In genomic region chr11:86535773-86536172, GRCh38 we compare ENCODE assay signal across 25 cellular contexts.
DNase-seq lines count a peak whose midpoint lies in the region; ATAC-seq, FAIRE-seq and TF ChIP-seq lines count a peak whose summit lies in the region.
"Had no signal": no experiment of that assay in that cellular context is flagged by ENCODE, and none has a peak within 500 bp of the region (broad histone marks: within the 10 kb centered on the region; RNA-seq: fewer than 3 reads in every experiment).

No MANE protein-coding gene starts in this region.

- in situ Hi-C loops in HepG2 (cut with HindIII; ENCODE audit: extremely low pct_ligation_motif_present, low pct_unique_long_range_greater_than_20kb), result no loop called here
- in situ Hi-C loops in K562 (cut with MboI), result no loop called here

- intact Hi-C loops in HepG2 (cut with micrococcal nuclease; ENCODE audit: unreplicated experiment) (no loop called here), right lobe of liver (cut with DNase I) (no loop called here), K562 (cut with micrococcal nuclease) (no loop called here)
- intact Hi-C loops in activated naive CD4-positive, alpha-beta T cell treated with anti-CD3 and anti-CD28 coated beads for 36 hours (cut with micrococcal nuclease), result no loop called here
- intact Hi-C loops in activated T-helper 1 cell treated with anti-CD3 and anti-CD28 coated beads, Interleukin-12 subunit alpha, Interleukin-12 subunit beta, Interleukin-2, Interleukin-4 antibody, amounts not matched to agents 30 ng/mL and 10 ng/mL and 1 ng/mL, durations not matched to agents 14 hours and 24 hours and 36 hours (cut with micrococcal nuclease), result no loop called here

- no peak overlapping the region for H3K9ac ChIP-seq in HepG2 (ENCODE audit: insufficient read depth, low read depth, low read length)
- no peak overlapping the region for H3K9ac ChIP-seq in K562 (ENCODE audit: insufficient read depth in 1 of 2, low read depth in 2 of 2, low read length in 2 of 2)
- H3K9ac ChIP-seq: BLaER1 had no signal

- no peaks in the 10 kb centered on the region for H3K4me1 ChIP-seq in HepG2 (ENCODE audit: insufficient read depth, low read length)
- H3K4me1 ChIP-seq in right lobe of liver, result no peaks in the 10 kb centered on the region
- H3K4me1 ChIP-seq in K562 (replicated peaks in 1 of 2; ENCODE audit: control insufficient read depth in 2 of 2, insufficient read depth in 2 of 2, low read length in 2 of 2), result no peaks in the 10 kb centered on the region
- H3K4me1 ChIP-seq: BE2C, BLaER1 had no signal

- no peak overlapping the region for H3K27ac Mint-ChIP-seq in activated naive CD4-positive, alpha-beta T cell treated with anti-CD3 and anti-CD28 coated beads for 36 hours
- no peak overlapping the region for H3K27ac Mint-ChIP-seq in activated T-helper 1 cell treated with anti-CD3 and anti-CD28 coated beads, Interleukin-12 subunit alpha, Interleukin-12 subunit beta, Interleukin-2, Interleukin-4 antibody, amounts not matched to agents 30 ng/mL and 10 ng/mL and 1 ng/mL, durations not matched to agents 14 hours and 24 hours and 36 hours
- H3K27ac Mint-ChIP-seq: CD14-positive monocyte; CD4-positive, alpha-beta memory T cell; CD4-positive, CD25-positive, alpha-beta regulatory T cell had no signal

- H3K4me2 ChIP-seq in HepG2 (ENCODE audit: low read depth, low read length) (no peak overlapping the region), K562 (ENCODE audit: insufficient read depth, low read length) (no peak overlapping the region)
- H3K4me2 ChIP-seq: BLaER1 had no signal

- POLR2A ChIA-PET in HepG2 (lab: Yijun Ruan, JAX) (no interaction called here), K562 (lab: Yijun Ruan, JAX) (no interaction called here)

- BruUV-seq in HepG2 (replicated peaks; lab: Mats Ljungman, UMichigan) (no TSS peak), K562 (replicated peaks; lab: Mats Ljungman, UMichigan) (no TSS peak)

- H3K79me2 ChIP-seq in HepG2 (ENCODE audit: insufficient read depth, low read length) (no peaks in the 10 kb centered on the region), K562 (ENCODE audit: control insufficient read depth, insufficient read depth, low read length) (no peaks in the 10 kb centered on the region)

- no peak for TF ChIP-seq POLR2A in HepG2 (IDR thresholded peaks at IDR 0.05; ENCODE audit: insufficient read depth in 1 of 2, low read depth in 2 of 2, low read length in 2 of 2)
- TF ChIP-seq POLR2A in right lobe of liver (IDR thresholded peaks at IDR 0.05), result no peak
- TF ChIP-seq POLR2A in K562 (conservative IDR thresholded peaks at IDR 0.05), result no peak

- H3K9me3 Mint-ChIP-seq in activated naive CD4-positive, alpha-beta T cell treated with anti-CD3 and anti-CD28 coated beads for 36 hours, result peaks cover 2% of the 10 kb centered on the region
- H3K9me3 Mint-ChIP-seq in activated T-helper 1 cell treated with anti-CD3 and anti-CD28 coated beads, Interleukin-12 subunit alpha, Interleukin-12 subunit beta, Interleukin-2, Interleukin-4 antibody, amounts not matched to agents 30 ng/mL and 10 ng/mL and 1 ng/mL, durations not matched to agents 14 hours and 24 hours and 36 hours, result peaks cover 9% of the 10 kb centered on the region

- TF ChIP-seq EP300 in HepG2 (IDR thresholded peaks at IDR 0.05; ENCODE audit: low read depth in 2 of 2, low read length in 2 of 2) (no peak), HepG2 (CRISPR knock-in tag; IDR thresholded peaks at IDR 0.05; ENCODE audit: borderline replicate concordance) (no peak), K562 (IDR thresholded peaks at IDR 0.05; ENCODE audit: low read length) (no peak)

- H3K9me1 ChIP-seq in K562 (ENCODE audit: control insufficient read depth, insufficient read depth, low read length), result no peaks in the 10 kb centered on the region

- no peak overlapping the region for H3K4me3 Mint-ChIP-seq in activated naive CD4-positive, alpha-beta T cell treated with anti-CD3 and anti-CD28 coated beads for 36 hours
- no peak overlapping the region for H3K4me3 Mint-ChIP-seq in activated T-helper 1 cell treated with anti-CD3 and anti-CD28 coated beads, Interleukin-12 subunit alpha, Interleukin-12 subunit beta, Interleukin-2, Interleukin-4 antibody, amounts not matched to agents 30 ng/mL and 10 ng/mL and 1 ng/mL, durations not matched to agents 14 hours and 24 hours and 36 hours
- H3K4me3 Mint-ChIP-seq: CD14-positive monocyte; CD4-positive, alpha-beta memory T cell; CD4-positive, CD25-positive, alpha-beta regulatory T cell; CD8-positive, alpha-beta memory T cell had no signal

- H3K4me3 ChIP-seq in HepG2 (replicated peaks in 1 of 3; ENCODE audit: insufficient read depth in 1 of 3, low read depth in 2 of 3, low read length in 3 of 3) (no peak overlapping the region), right lobe of liver (no peak overlapping the region), K562 (no peak overlapping the region)
- H3K4me3 ChIP-seq: BLaER1, GM12878 had no signal

- H3K36me3 ChIP-seq in HepG2 (replicated peaks in 1 of 2; ENCODE audit: control insufficient read depth in 1 of 2, insufficient read depth in 2 of 2, low read length in 2 of 2) (no peaks in the 10 kb centered on the region), right lobe of liver (no peaks in the 10 kb centered on the region), K562 (ENCODE audit: control insufficient read depth, insufficient read depth, low read length) (no peaks in the 10 kb centered on the region)
- H3K36me3 ChIP-seq: BE2C, BLaER1 had no signal

- H3K27me3 ChIP-seq in HepG2 (ENCODE audit: control insufficient read depth in 1 of 2, insufficient read depth in 2 of 2, low read length in 2 of 2) (no peaks in the 10 kb centered on the region), right lobe of liver (no peaks in the 10 kb centered on the region), K562 (ENCODE audit: control insufficient read depth in 2 of 2, insufficient read depth in 2 of 2, low read length in 2 of 2) (peaks cover 0 to 3% of the 10 kb centered on the region in 2 experiments; a peak in 2 of 5 replicates)
- H3K27me3 ChIP-seq: BE2C, BLaER1 had no signal

- no peaks in the 10 kb centered on the region for H4K20me1 ChIP-seq in HepG2 (ENCODE audit: insufficient read depth, low read length)
- no peaks in the 10 kb centered on the region for H4K20me1 ChIP-seq in K562 (replicated peaks; ENCODE audit: control insufficient read depth, insufficient read depth, low read length)
- H4K20me1 ChIP-seq: BLaER1 had no signal

- CTCF ChIA-PET in HepG2 (lab: Yijun Ruan, JAX; ENCODE audit: low intra/inter-chr PET ratio, low total read pairs) (no interaction called here), K562 (lab: Yijun Ruan, JAX; ENCODE audit: low intra/inter-chr PET ratio) (no interaction called here)
- CTCF ChIA-PET in activated naive CD4-positive, alpha-beta T cell treated with anti-CD3 and anti-CD28 coated beads for 36 hours (lab: Charles Lee), result interaction anchor here (1.4 kb wide), 1 partner anchor 72 kb away, joined by 5 read pairs; no protein-coding TSS in a partner anchor

- TF ChIP-seq CTCF in HepG2 (CRISPR knock-in tag; IDR thresholded peaks at IDR 0.05) (no peak), right lobe of liver (IDR thresholded peaks at IDR 0.05) (no peak), K562 (IDR thresholded peaks at IDR 0.05 in 2 of 3, conservative IDR thresholded peaks at IDR 0.05 in 1 of 3; ENCODE audit: insufficient read depth in 2 of 3, low read depth in 1 of 3, low read length in 3 of 3) (no peak)

- ATAC-seq in HepG2, result no peak
- no peak for ATAC-seq in right lobe of liver
- ATAC-seq in K562, result no peak
- ATAC-seq: GM12878 had no signal

- H3K27me3 Mint-ChIP-seq in activated naive CD4-positive, alpha-beta T cell treated with anti-CD3 and anti-CD28 coated beads for 36 hours (ENCODE audit: low read depth), result no peaks in the 10 kb centered on the region
- no peaks in the 10 kb centered on the region for H3K27me3 Mint-ChIP-seq in activated T-helper 1 cell treated with anti-CD3 and anti-CD28 coated beads, Interleukin-12 subunit alpha, Interleukin-12 subunit beta, Interleukin-2, Interleukin-4 antibody, amounts not matched to agents 30 ng/mL and 10 ng/mL and 1 ng/mL, durations not matched to agents 14 hours and 24 hours and 36 hours (ENCODE audit: insufficient read depth)
- H3K27me3 Mint-ChIP-seq: CD4-positive, alpha-beta memory T cell had no signal

- H3K27ac ChIP-seq in HepG2 (ENCODE audit: extremely low read length, insufficient read depth, low read length) (no peak overlapping the region), right lobe of liver (no peak overlapping the region), K562 (ENCODE audit: extremely low read depth, low read depth, low read length) (no peak overlapping the region)
- H3K27ac ChIP-seq: 22Rv1, BLaER1 had no signal

- DNase-seq in HepG2 (ENCODE audit: low spot score) (no peak), right lobe of liver (no peak), K562 (ENCODE audit: extremely low read depth in 1 of 4, low spot score in 3 of 4) (no peak)
- no peak for DNase-seq in activated naive CD4-positive, alpha-beta T cell treated with anti-CD3 and anti-CD28 coated beads for 36 hours
- no peak for DNase-seq in activated T-helper 1 cell treated with anti-CD3 and anti-CD28 coated beads, Interleukin-12 subunit alpha, Interleukin-12 subunit beta, Interleukin-2, Interleukin-4 antibody, amounts not matched to agents 30 ng/mL and 10 ng/mL and 1 ng/mL, durations not matched to agents 14 hours and 24 hours and 36 hours (ENCODE audit: low spot score)
- DNase-seq: ACHN; BE2C; C1 segment of cervical spinal cord; CD4-positive, alpha-beta memory T cell; CD4-positive, CD25-positive, alpha-beta regulatory T cell; CD8-positive, alpha-beta memory T cell; COR-L47; DMS 273 treated with DMSO at 0.1 percent for 48 hours; DMS153; DMS53; DMS79; DND-41; EL; GDM1 had no signal

- TF ChIP-seq RAD21 in HepG2 (CRISPR knock-in tag; IDR thresholded peaks at IDR 0.05) (no peak), K562 (CRISPR knock-in tag; conservative IDR thresholded peaks at IDR 0.05 in 1 of 2, IDR thresholded peaks at IDR 0.05 in 1 of 2) (no peak)

- no peak overlapping the region for H2AFZ ChIP-seq in HepG2 (ENCODE audit: low read length)
- no peak overlapping the region for H2AFZ ChIP-seq in K562 (ENCODE audit: low read depth, low read length)

- H3K9me3 ChIP-seq in HepG2 (ENCODE audit: low read length), result no peaks in the 10 kb centered on the region
- no peaks in the 10 kb centered on the region for H3K9me3 ChIP-seq in right lobe of liver
- H3K9me3 ChIP-seq in K562 (replicated peaks; ENCODE audit: control insufficient read depth, insufficient read depth, low read depth, low read length), result no peaks in the 10 kb centered on the region
- H3K9me3 ChIP-seq: BE2C had no signal

- H3K36me3 Mint-ChIP-seq in activated naive CD4-positive, alpha-beta T cell treated with anti-CD3 and anti-CD28 coated beads for 36 hours (ENCODE audit: low read depth), result no peaks in the 10 kb centered on the region
- H3K36me3 Mint-ChIP-seq in activated T-helper 1 cell treated with anti-CD3 and anti-CD28 coated beads, Interleukin-12 subunit alpha, Interleukin-12 subunit beta, Interleukin-2, Interleukin-4 antibody, amounts not matched to agents 30 ng/mL and 10 ng/mL and 1 ng/mL, durations not matched to agents 14 hours and 24 hours and 36 hours (ENCODE audit: low read depth), result no peaks in the 10 kb centered on the region
- H3K36me3 Mint-ChIP-seq: CD14-positive monocyte; CD4-positive, alpha-beta memory T cell; CD4-positive, CD25-positive, alpha-beta regulatory T cell; CD8-positive, alpha-beta memory T cell had no signal

- peaks cover 12% of the 10 kb centered on the region for H3K4me1 Mint-ChIP-seq in activated naive CD4-positive, alpha-beta T cell treated with anti-CD3 and anti-CD28 coated beads for 36 hours (ENCODE audit: low read depth)
- H3K4me1 Mint-ChIP-seq in activated T-helper 1 cell treated with anti-CD3 and anti-CD28 coated beads, Interleukin-12 subunit alpha, Interleukin-12 subunit beta, Interleukin-2, Interleukin-4 antibody, amounts not matched to agents 30 ng/mL and 10 ng/mL and 1 ng/mL, durations not matched to agents 14 hours and 24 hours and 36 hours (ENCODE audit: low read depth), result no peaks in the 10 kb centered on the region
- H3K4me1 Mint-ChIP-seq: CD14-positive monocyte; CD4-positive, alpha-beta memory T cell; CD4-positive, CD25-positive, alpha-beta regulatory T cell; CD8-positive, alpha-beta memory T cell had no signal

- FAIRE-seq in HepG2 (lab: Jason Lieb, UNC) (no peak), K562 (lab: Jason Lieb, UNC) (no peak)
- FAIRE-seq: GM12878, GM12892, GM18507 had no signal

Comparison
In these comparisons a context has a peak if more than half of its experiments do, and no peak if none do; other contexts are left out.
1. Of the 241 proteins assayed by ChIP-seq in both HepG2 and K562: peak only in HepG2: MAFF and MAFK; only in K562: none; in both: none; in neither: 239.